Comparison of ENCODE assay signal across 1 cellular context in the genomic region with DNA sequence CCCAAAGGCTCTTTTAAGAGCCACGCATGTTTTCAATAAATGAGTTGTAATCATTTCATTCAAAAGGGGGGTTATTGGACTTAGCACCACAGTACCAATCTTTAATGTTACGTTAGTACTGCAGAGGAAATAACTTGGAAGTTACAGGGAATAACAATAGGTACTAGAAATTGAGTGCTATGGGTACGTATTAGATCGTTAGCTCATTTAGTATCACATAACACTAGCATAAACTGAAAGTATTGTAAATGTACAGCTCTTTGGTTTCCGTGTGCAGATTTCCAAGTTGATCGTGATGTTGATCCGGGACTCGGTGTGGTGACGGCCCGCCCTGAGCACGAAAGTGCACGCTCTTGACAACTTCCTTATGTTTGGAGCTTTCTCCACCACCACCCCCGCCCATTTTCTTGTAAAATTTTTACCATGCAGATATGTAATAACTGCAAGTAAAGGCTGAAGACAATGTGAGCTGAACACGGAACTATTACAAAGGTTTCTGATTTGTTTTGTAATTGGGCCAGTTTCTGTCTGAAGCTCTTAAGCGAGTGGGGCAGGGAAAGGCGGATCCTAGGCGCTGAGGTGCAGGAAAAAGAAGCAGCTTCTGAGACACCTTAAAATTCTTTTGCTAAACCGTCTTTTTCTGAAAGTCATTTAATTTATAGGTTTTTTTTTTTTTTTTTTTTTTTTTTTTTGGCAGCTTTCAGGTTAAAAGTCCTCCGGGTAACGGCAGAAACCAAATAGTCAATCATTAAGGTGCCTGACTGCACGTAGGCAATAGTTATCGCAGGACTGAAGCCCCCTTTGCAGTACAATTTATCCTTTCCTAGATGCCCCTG.
A peak's percentile ranks its signal among the peaks of the same experiment; 100 is the strongest.
TF ChIP-seq lines count a peak whose summit lies in the region.

No MANE protein-coding gene starts in this region.

TF ChIP-seq in HepG2, 621 proteins besides CTCF, POLR2A, EP300 and RAD21 (continued from another document and continues in another):
- TF ChIP-seq ZNF687 (CRISPR knock-in tag; IDR thresholded peaks at IDR 0.05) (peak; percentile 46), CCDC6 (CRISPR knock-in tag; IDR thresholded peaks at IDR 0.05) (no peak), ZNF235 (CRISPR knock-in tag; IDR thresholded peaks at IDR 0.05; ENCODE audit: borderline replicate concordance) (peak; percentile 76; the same call in 1 of the 2 replicates), ZNF790 (CRISPR knock-in tag; IDR thresholded peaks at IDR 0.05; ENCODE audit: borderline replicate concordance) (0 out of 2 replicates have a peak, but pooled peaks have one; percentile 68), STAT6 (CRISPR knock-in tag; IDR thresholded peaks at IDR 0.05; ENCODE audit: borderline replicate concordance) (no peak), ZNF576 (CRISPR knock-in tag; IDR thresholded peaks at IDR 0.05) (no peak), CENPT (CRISPR knock-in tag; IDR thresholded peaks at IDR 0.05; ENCODE audit: low read depth) (no peak), PTBP1 (IDR thresholded peaks at IDR 0.05; ENCODE audit: low read depth, low read length, poor library complexity, severe bottlenecking) (no peak), ZFP36L1 (CRISPR knock-in tag; IDR thresholded peaks at IDR 0.05) (no peak)
- TF ChIP-seq, protein P1, sequence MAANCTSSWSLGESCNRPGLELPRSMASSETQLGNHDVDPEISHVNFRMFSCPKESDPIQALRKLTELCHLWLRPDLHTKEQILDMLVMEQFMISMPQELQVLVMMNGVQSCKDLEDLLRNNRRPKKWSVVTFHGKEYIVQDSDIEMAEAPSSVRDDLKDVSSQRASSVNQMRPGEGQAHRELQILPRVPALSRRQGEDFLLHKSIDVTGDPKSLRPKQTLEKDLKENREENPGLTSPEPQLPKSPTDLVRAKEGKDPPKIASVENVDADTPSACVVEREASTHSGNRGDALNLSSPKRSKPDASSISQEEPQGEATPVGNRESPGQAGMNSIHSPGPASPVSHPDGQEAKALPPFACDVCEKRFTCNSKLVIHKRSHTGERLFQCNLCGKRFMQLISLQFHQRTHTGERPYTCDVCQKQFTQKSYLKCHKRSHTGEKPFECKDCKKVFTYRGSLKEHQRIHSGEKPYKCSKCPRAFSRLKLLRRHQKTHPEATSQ (CRISPR knock-in tag; IDR thresholded peaks at IDR 0.05; ENCODE audit: borderline replicate concordance): no peak
- TF ChIP-seq, protein P2, sequence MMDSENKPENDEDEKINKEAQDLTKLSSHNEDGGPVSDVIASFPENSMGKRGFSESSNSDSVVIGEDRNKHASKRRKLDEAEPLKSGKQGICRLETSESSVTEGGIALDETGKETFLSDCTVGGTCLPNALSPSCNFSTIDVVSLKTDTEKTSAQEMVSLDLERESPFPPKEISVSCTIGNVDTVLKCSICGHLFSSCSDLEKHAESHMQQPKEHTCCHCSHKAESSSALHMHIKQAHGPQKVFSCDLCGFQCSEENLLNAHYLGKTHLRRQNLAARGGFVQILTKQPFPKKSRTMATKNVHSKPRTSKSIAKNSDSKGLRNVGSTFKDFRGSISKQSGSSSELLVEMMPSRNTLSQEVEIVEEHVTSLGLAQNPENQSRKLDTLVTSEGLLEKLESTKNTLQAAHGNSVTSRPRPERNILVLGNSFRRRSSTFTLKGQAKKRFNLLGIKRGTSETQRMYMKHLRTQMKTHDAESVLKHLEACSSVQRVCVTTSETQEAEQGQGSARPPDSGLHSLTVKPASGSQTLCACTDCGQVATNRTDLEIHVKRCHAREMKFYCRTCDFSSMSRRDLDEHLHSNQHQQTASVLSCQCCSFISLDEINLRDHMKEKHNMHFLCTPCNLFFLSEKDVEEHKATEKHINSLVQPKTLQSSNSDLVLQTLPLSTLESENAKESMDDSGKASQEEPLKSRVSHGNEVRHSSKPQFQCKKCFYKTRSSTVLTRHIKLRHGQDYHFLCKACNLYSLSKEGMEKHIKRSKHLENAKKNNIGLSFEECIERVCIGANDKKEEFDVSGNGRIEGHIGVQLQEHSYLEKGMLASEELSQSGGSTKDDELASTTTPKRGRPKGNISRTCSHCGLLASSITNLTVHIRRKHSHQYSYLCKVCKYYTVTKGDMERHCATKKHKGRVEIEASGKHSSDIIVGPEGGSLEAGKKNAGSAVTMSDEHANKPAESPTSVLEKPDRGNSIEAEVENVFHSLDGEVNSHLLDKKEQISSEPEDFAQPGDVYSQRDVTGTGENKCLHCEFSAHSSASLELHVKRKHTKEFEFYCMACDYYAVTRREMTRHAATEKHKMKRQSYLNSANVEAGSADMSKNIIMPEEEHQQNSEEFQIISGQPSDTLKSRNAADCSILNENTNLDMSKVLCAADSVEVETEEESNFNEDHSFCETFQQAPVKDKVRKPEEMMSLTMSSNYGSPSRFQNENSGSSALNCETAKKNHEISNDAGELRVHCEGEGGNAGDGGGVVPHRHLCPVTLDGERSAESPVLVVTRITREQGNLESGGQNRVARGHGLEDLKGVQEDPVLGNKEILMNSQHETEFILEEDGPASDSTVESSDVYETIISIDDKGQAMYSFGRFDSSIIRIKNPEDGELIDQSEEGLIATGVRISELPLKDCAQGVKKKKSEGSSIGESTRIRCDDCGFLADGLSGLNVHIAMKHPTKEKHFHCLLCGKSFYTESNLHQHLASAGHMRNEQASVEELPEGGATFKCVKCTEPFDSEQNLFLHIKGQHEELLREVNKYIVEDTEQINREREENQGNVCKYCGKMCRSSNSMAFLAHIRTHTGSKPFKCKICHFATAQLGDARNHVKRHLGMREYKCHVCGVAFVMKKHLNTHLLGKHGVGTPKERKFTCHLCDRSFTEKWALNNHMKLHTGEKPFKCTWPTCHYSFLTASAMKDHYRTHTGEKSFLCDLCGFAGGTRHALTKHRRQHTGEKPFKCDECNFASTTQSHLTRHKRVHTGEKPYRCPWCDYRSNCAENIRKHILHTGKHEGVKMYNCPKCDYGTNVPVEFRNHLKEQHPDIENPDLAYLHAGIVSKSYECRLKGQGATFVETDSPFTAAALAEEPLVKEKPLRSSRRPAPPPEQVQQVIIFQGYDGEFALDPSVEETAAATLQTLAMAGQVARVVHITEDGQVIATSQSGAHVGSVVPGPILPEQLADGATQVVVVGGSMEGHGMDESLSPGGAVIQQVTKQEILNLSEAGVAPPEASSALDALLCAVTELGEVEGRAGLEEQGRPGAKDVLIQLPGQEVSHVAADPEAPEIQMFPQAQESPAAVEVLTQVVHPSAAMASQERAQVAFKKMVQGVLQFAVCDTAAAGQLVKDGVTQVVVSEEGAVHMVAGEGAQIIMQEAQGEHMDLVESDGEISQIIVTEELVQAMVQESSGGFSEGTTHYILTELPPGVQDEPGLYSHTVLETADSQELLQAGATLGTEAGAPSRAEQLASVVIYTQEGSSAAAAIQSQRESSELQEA (CRISPR knock-in tag; IDR thresholded peaks at IDR 0.05; ENCODE audit: not compliant biosample characterization): peak; percentile 0
- TF ChIP-seq, protein P3, sequence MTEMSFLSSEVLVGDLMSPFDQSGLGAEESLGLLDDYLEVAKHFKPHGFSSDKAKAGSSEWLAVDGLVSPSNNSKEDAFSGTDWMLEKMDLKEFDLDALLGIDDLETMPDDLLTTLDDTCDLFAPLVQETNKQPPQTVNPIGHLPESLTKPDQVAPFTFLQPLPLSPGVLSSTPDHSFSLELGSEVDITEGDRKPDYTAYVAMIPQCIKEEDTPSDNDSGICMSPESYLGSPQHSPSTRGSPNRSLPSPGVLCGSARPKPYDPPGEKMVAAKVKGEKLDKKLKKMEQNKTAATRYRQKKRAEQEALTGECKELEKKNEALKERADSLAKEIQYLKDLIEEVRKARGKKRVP (CRISPR knock-in tag; IDR thresholded peaks at IDR 0.05): 0 out of 4 replicates have a peak, but pooled peaks of 1 of the 2 experiments have one; percentile 42
- TF ChIP-seq, protein P4, sequence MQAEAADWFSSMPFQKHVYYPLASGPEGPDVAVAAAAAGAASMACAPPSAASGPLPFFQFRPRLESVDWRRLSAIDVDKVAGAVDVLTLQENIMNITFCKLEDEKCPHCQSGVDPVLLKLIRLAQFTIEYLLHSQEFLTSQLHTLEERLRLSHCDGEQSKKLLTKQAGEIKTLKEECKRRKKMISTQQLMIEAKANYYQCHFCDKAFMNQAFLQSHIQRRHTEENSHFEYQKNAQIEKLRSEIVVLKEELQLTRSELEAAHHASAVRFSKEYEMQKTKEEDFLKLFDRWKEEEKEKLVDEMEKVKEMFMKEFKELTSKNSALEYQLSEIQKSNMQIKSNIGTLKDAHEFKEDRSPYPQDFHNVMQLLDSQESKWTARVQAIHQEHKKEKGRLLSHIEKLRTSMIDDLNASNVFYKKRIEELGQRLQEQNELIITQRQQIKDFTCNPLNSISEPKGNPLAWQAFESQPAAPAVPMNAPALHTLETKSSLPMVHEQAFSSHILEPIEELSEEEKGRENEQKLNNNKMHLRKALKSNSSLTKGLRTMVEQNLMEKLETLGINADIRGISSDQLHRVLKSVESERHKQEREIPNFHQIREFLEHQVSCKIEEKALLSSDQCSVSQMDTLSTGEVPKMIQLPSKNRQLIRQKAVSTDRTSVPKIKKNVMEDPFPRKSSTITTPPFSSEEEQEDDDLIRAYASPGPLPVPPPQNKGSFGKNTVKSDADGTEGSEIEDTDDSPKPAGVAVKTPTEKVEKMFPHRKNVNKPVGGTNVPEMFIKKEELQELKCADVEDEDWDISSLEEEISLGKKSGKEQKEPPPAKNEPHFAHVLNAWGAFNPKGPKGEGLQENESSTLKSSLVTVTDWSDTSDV (CRISPR knock-in tag; IDR thresholded peaks at IDR 0.05): 0 out of 2 replicates have a peak, but pooled peaks have one; percentile 25
- TF ChIP-seq, protein P5, sequence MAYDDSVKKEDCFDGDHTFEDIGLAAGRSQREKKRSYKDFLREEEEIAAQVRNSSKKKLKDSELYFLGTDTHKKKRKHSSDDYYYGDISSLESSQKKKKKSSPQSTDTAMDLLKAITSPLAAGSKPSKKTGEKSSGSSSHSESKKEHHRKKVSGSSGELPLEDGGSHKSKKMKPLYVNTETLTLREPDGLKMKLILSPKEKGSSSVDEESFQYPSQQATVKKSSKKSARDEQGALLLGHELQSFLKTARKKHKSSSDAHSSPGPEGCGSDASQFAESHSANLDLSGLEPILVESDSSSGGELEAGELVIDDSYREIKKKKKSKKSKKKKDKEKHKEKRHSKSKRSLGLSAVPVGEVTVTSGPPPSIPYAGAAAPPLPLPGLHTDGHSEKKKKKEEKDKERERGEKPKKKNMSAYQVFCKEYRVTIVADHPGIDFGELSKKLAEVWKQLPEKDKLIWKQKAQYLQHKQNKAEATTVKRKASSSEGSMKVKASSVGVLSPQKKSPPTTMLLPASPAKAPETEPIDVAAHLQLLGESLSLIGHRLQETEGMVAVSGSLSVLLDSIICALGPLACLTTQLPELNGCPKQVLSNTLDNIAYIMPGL (CRISPR knock-in tag; IDR thresholded peaks at IDR 0.05; ENCODE audit: borderline replicate concordance in 1 of 2, low read depth in 1 of 2): peak in 1 of 2 experiments; percentile 6; a peak in 2 of 4 replicates
